ENCODE assay signal across 16 cellular contexts in the genomic region with DNA sequence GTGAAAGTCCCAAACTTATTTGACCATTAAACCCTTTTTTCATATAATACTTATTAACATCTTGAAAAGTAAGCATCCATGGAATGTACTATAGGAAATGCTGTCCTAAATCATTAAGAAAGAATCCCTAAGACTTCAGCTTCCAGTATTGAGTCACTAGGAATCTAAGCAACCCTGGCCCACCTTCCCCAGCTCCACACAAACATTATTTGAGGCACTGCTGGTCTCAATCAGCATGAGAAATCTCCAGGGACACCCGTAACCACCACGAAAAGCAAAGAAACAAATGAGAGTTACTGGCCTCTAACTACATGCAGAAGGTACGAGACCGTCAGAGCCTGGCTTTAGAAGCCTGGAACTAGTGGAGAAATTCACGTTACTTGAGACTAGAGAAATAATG.
DNase-seq lines count a peak whose midpoint lies in the region; ATAC-seq and TF ChIP-seq lines count a peak whose summit lies in the region.
"Had no signal": no experiment of that assay in that cellular context is flagged by ENCODE, and none has a peak within 500 bp of the region (broad histone marks: within the 10 kb centered on the region; RNA-seq: fewer than 3 reads in every experiment).

No MANE protein-coding gene starts in this region.

- peak overlapping the region; percentile 95 for H3K27ac Mint-ChIP-seq in HFFc6
- H3K27ac Mint-ChIP-seq: activated naive CD4-positive, alpha-beta T cell treated with anti-CD3 and anti-CD28 coated beads for 36 hours had no signal

- no peak for ATAC-seq in HG02571 (IDR thresholded peaks at IDR 0.05; ENCODE audit: unreplicated experiment)
- ATAC-seq: HepG2 had no signal

- TF ChIP-seq CTCF in HFFc6 (IDR thresholded peaks at IDR 0.05) (no peak), astrocyte of the cerebellum (IDR thresholded peaks at IDR 0.05; ENCODE audit: low read depth, low read length, missing control alignments) (no peak)

- H3K4me3 ChIP-seq in astrocyte of the cerebellum (ENCODE audit: low read depth, low read length): no peak overlapping the region
- H3K4me3 ChIP-seq: ovary, suprapubic skin had no signal

- H3K4me1 Mint-ChIP-seq in HFFc6 (ENCODE audit: low read depth): peaks cover 55% of the 10 kb centered on the region

- DNase-seq in A172 (ENCODE audit: low spot score) (peak; percentile 29), HFFc6 (peak; percentile 74), astrocyte of the cerebellum (ENCODE audit: low read depth) (peak; percentile 65), glomerular endothelial cell (ENCODE audit: extremely low read depth, low read depth, low spot score) (peak; percentile 12), foreskin melanocyte (no peak), DMS153 (lab: John Stamatoyannopoulos, UW) (no peak), pons (ENCODE audit: low spot score) (no peak)
- DNase-seq: activated naive CD4-positive, alpha-beta T cell treated with anti-CD3 and anti-CD28 coated beads for 36 hours; DMS 273 treated with DMSO at 0.1 percent for 48 hours; NCI-H345; ovary; stimulated activated CD4-positive, alpha-beta T cell treated with anti-CD3 and anti-CD28 coated beads, Interleukin-12 subunit alpha, Interleukin-12 subunit beta, amount 100 ng/mL, for 4 hours; WERI-Rb-1 had no signal

- no peaks in the 10 kb centered on the region for H3K9me3 Mint-ChIP-seq in HFFc6
- H3K9me3 Mint-ChIP-seq: activated naive CD4-positive, alpha-beta T cell treated with anti-CD3 and anti-CD28 coated beads for 36 hours had no signal

- peak overlapping the region; percentile 73 for H3K4me3 Mint-ChIP-seq in HFFc6
- H3K4me3 Mint-ChIP-seq: activated naive CD4-positive, alpha-beta T cell treated with anti-CD3 and anti-CD28 coated beads for 36 hours had no signal

- no peaks in the 10 kb centered on the region; the same call in 1 of the 2 replicates for H3K27me3 Mint-ChIP-seq in HFFc6 (ENCODE audit: insufficient read depth)

- H3K36me3 Mint-ChIP-seq in HFFc6 (ENCODE audit: low read depth): peaks cover 20% of the 10 kb centered on the region

- in situ Hi-C loops in astrocyte of the cerebellum (cut with HindIII; ENCODE audit: low sequenced_read_pairs): no loop called here

Comparison
In these comparisons a context has a peak if more than half of its experiments do, and no peak if none do; other contexts are left out.
1. DNase-seq: peak in A172 (single experiment), HFFc6 (single experiment), astrocyte of the cerebellum (single experiment) and glomerular endothelial cell (single experiment); none in foreskin melanocyte (single experiment), DMS153 (single experiment) and pons (single experiment).